In genomic region chr14:104739546-104740516, GRCh38 we compare ENCODE assay signal across 14 cellular contexts. TPM values are rescaled to one million over a fixed set of nuclear protein-coding genes. Genes with fewer than 3 reads are reported as not detected.
DNase-seq lines count a peak whose midpoint lies in the region; ATAC-seq, FAIRE-seq and TF ChIP-seq lines count a peak whose summit lies in the region.
"Had no signal": no experiment of that assay in that cellular context is flagged by ENCODE, and none has a peak within 500 bp of the region (broad histone marks: within the 10 kb centered on the region; RNA-seq: fewer than 3 reads in every experiment).

No MANE protein-coding gene starts in this region.

- no peaks in the 10 kb centered on the region for H3K27me3 ChIP-seq in HepG2 (ENCODE audit: control insufficient read depth in 1 of 2, insufficient read depth in 2 of 2, low read length in 2 of 2)
- H3K27me3 ChIP-seq in right lobe of liver: no peaks in the 10 kb centered on the region
- peaks cover 7 to 11% of the 10 kb centered on the region in 2 experiments for H3K27me3 ChIP-seq in mesenchymal stem cell (ENCODE audit: control insufficient read depth in 1 of 2, insufficient read depth in 1 of 2, low read length in 2 of 2)
- H3K27me3 ChIP-seq in CD4-positive, alpha-beta T cell (ENCODE audit: control insufficient read depth, insufficient read depth, low read length): no peaks in the 10 kb centered on the region
- H3K27me3 ChIP-seq in dorsolateral prefrontal cortex: no peaks in the 10 kb centered on the region

- CTCF ChIA-PET in HepG2 (lab: Yijun Ruan, JAX; ENCODE audit: low intra/inter-chr PET ratio, low total read pairs): no interaction called here
- CTCF ChIA-PET in WTC11 (lab: Charles Lee): interaction anchor here (0.8 kb wide), 1 partner anchor 15 kb away, joined by 3 read pairs; no protein-coding TSS in a partner anchor
- CTCF ChIA-PET in CD4-positive, alpha-beta T cell (lab: Charles Lee): no interaction called here

- no peaks in the 10 kb centered on the region for H4K20me1 ChIP-seq in HepG2 (ENCODE audit: insufficient read depth, low read length)

- H3K9ac ChIP-seq in HepG2 (ENCODE audit: insufficient read depth, low read depth, low read length) (no peak overlapping the region), mesenchymal stem cell (ENCODE audit: low read length) (no peak overlapping the region)

- H3K4ac ChIP-seq in mesenchymal stem cell (ENCODE audit: low read depth in 1 of 2, low read length in 2 of 2): no peak overlapping the region

- H3K14ac ChIP-seq in mesenchymal stem cell (ENCODE audit: low read length in 2 of 2): peak overlapping the region in 1 of 2 experiments; percentile 59

- BruUV-seq in HepG2 (replicated peaks; lab: Mats Ljungman, UMichigan): no TSS peak

- H3K27ac Mint-ChIP-seq in WTC11: peak overlapping the region; percentile 28
- no peak overlapping the region for H3K27ac Mint-ChIP-seq in CD4-positive, alpha-beta T cell

- TF ChIP-seq POLR2A in HepG2 (IDR thresholded peaks at IDR 0.05; ENCODE audit: insufficient read depth in 1 of 2, low read depth in 2 of 2, low read length in 2 of 2) (no peak), right lobe of liver (IDR thresholded peaks at IDR 0.05) (no peak)

- in situ Hi-C loops in HepG2 (cut with HindIII; ENCODE audit: extremely low pct_ligation_motif_present, low pct_unique_long_range_greater_than_20kb): no loop called here

- TF ChIP-seq RAD21 in HepG2 (CRISPR knock-in tag; IDR thresholded peaks at IDR 0.05): no peak

- H3K23ac ChIP-seq in mesenchymal stem cell (ENCODE audit: low read length in 2 of 2): no peak overlapping the region

- no peak overlapping the region for H2BK120ac ChIP-seq in mesenchymal stem cell (ENCODE audit: low read depth, low read length)

- no peak overlapping the region for H3K4me3 Mint-ChIP-seq in WTC11
- no peak overlapping the region for H3K4me3 Mint-ChIP-seq in CD4-positive, alpha-beta T cell
- H3K4me3 Mint-ChIP-seq: CD14-positive monocyte had no signal

- H3K9me3 ChIP-seq in HepG2 (ENCODE audit: low read length) (no peaks in the 10 kb centered on the region), right lobe of liver (no peaks in the 10 kb centered on the region), mesenchymal stem cell (ENCODE audit: control insufficient read depth, low read length) (no peaks in the 10 kb centered on the region)
- H3K9me3 ChIP-seq in CD4-positive, alpha-beta T cell (ENCODE audit: control insufficient read depth, low read length): no peaks in the 10 kb centered on the region

- peaks cover 2% of the 10 kb centered on the region; the same call in 1 of the 2 replicates for H3K36me3 Mint-ChIP-seq in WTC11
- H3K36me3 Mint-ChIP-seq in CD4-positive, alpha-beta T cell (ENCODE audit: low read depth): no peaks in the 10 kb centered on the region

- H3K27ac ChIP-seq in HepG2 (ENCODE audit: extremely low read length, insufficient read depth, low read length) (no peak overlapping the region), right lobe of liver (no peak overlapping the region), mesenchymal stem cell (ENCODE audit: low read length, poor library complexity, severe bottlenecking) (no peak overlapping the region), dorsolateral prefrontal cortex (no peak overlapping the region)
- H3K27ac ChIP-seq in CD4-positive, alpha-beta T cell (ENCODE audit: low read depth, low read length): no peak overlapping the region

- no peak overlapping the region for H2BK5ac ChIP-seq in mesenchymal stem cell (ENCODE audit: low read depth, low read length, poor library complexity, severe bottlenecking)

- H2AK5ac ChIP-seq in mesenchymal stem cell (ENCODE audit: low read length, severe bottlenecking): no peak overlapping the region

- POLR2A ChIA-PET in HepG2 (lab: Yijun Ruan, JAX) (no interaction called here), WTC11 (lab: Charles Lee) (no interaction called here)
- POLR2A ChIA-PET in CD4-positive, alpha-beta T cell (lab: Charles Lee): no interaction called here

- 91% methylated on average over 26 of the region's 29 CpGs for WGBS in HepG2 (ENCODE audit: low lambda C conversion rate)
- WGBS in right lobe of liver (ENCODE audit: insufficient coverage, low coverage, low lambda C conversion rate, missing lambda C conversion rate): 82% methylated on average over 14 of the region's 29 CpGs
- WGBS in mesenchymal stem cell: 90% methylated on average over 29 of the region's 29 CpGs

- H2BK15ac ChIP-seq in mesenchymal stem cell (ENCODE audit: low read depth, poor library complexity, severe bottlenecking): peak overlapping the region; percentile 55

- H3K36me3 ChIP-seq in HepG2 (replicated peaks in 1 of 2; ENCODE audit: control insufficient read depth in 1 of 2, insufficient read depth in 2 of 2, low read length in 2 of 2) (no peaks in the 10 kb centered on the region; a peak in 2 of 5 replicates), right lobe of liver (peaks cover 0 to 4% (median 0%) of the 10 kb centered on the region in 4 donors), mesenchymal stem cell (ENCODE audit: control insufficient read depth in 1 of 2, insufficient read depth in 2 of 2, low read depth in 1 of 2, low read length in 2 of 2) (peaks cover 0 to 24% of the 10 kb centered on the region in 2 experiments)

- no peak overlapping the region for H4K8ac ChIP-seq in mesenchymal stem cell (ENCODE audit: low read length)

- no peaks in the 10 kb centered on the region for H3K79me2 ChIP-seq in HepG2 (ENCODE audit: insufficient read depth, low read length)

- H3K9me3 Mint-ChIP-seq in WTC11: no peaks in the 10 kb centered on the region
- no peaks in the 10 kb centered on the region for H3K9me3 Mint-ChIP-seq in CD4-positive, alpha-beta T cell
- H3K9me3 Mint-ChIP-seq: CD14-positive monocyte had no signal

- ATAC-seq in HepG2: no peak
- ATAC-seq in right lobe of liver: no peak
- ATAC-seq in WTC11: no peak
- no peak for ATAC-seq in CD4-positive, alpha-beta T cell (ENCODE audit: poor library complexity)
- no peak for ATAC-seq in HG02973 (IDR thresholded peaks at IDR 0.05; ENCODE audit: unreplicated experiment)

- peak overlapping the region in 1 of 2 experiments; percentile 17 for H2BK12ac ChIP-seq in mesenchymal stem cell (ENCODE audit: low read length in 2 of 2)

- H3K27me3 Mint-ChIP-seq in WTC11 (ENCODE audit: low read depth): no peaks in the 10 kb centered on the region
- H3K27me3 Mint-ChIP-seq in CD4-positive, alpha-beta T cell: no peaks in the 10 kb centered on the region

- no peak for TF ChIP-seq EP300 in HepG2 (IDR thresholded peaks at IDR 0.05; ENCODE audit: low read depth in 2 of 2, low read length in 2 of 2)
- no peak for TF ChIP-seq EP300 in HepG2 (CRISPR knock-in tag; IDR thresholded peaks at IDR 0.05; ENCODE audit: borderline replicate concordance)

- no peak for DNase-seq in HepG2 (ENCODE audit: low spot score)
- no peak for DNase-seq in right lobe of liver
- no peak for DNase-seq in WTC11 (ENCODE audit: low spot score)
- DNase-seq in mesenchymal stem cell: no peak
- no peak for DNase-seq in CD4-positive, alpha-beta T cell
- no peak for DNase-seq in dorsolateral prefrontal cortex
- DNase-seq: DMS79, Kasumi-1, NCI-H1417, NCI-H2081, NCI-H524 treated with DMSO at 0.1 percent for 48 hours had no signal

- H3K4me1 ChIP-seq in HepG2 (ENCODE audit: insufficient read depth, low read length) (peaks cover 41% of the 10 kb centered on the region), right lobe of liver (peaks cover 0 to 29% (median 18%) of the 10 kb centered on the region in 4 donors), mesenchymal stem cell (ENCODE audit: control insufficient read depth, insufficient read depth, low read depth, low read length) (peaks cover 14% of the 10 kb centered on the region)

- H3K18ac ChIP-seq in mesenchymal stem cell (ENCODE audit: low read depth in 1 of 2, low read length in 2 of 2): peak overlapping the region in 1 of 2 experiments; percentile 42

- TF ChIP-seq CTCF in HepG2 (CRISPR knock-in tag; IDR thresholded peaks at IDR 0.05): peak; percentile 37; the same call in 1 of the 2 replicates
- TF ChIP-seq CTCF in right lobe of liver (IDR thresholded peaks at IDR 0.05): no peak
- no peak for TF ChIP-seq CTCF in WTC11 (IDR thresholded peaks at IDR 0.05)
- no peak for TF ChIP-seq CTCF in CD4-positive, alpha-beta T cell (IDR thresholded peaks at IDR 0.05)
- no peak for TF ChIP-seq CTCF in dorsolateral prefrontal cortex (IDR thresholded peaks at IDR 0.05 in 54 of 56, conservative IDR thresholded peaks at IDR 0.05 in 2 of 56; ENCODE audit: low read depth in 1 of 56, partially characterized antibody in 56 of 56)

- FAIRE-seq in HepG2 (lab: Jason Lieb, UNC): no peak
- FAIRE-seq: GM19239 had no signal

- no peaks in the 10 kb centered on the region for H3K79me1 ChIP-seq in mesenchymal stem cell (replicated peaks; ENCODE audit: low read length, poor library complexity, severe bottlenecking)

- H2AFZ ChIP-seq in HepG2 (ENCODE audit: low read length) (no peak overlapping the region), mesenchymal stem cell (ENCODE audit: low read depth, low read length) (no peak overlapping the region)

- peak overlapping the region; percentile 1 for H4K91ac ChIP-seq in mesenchymal stem cell (ENCODE audit: low read length)

- intact Hi-C loops in HepG2 (cut with micrococcal nuclease; ENCODE audit: unreplicated experiment) (no loop called here), right lobe of liver (cut with DNase I) (no loop called here), dorsolateral prefrontal cortex (cut with DNase I) (no loop called here)
- intact Hi-C loops in CD4-positive, alpha-beta T cell (cut with DNase I, micrococcal nuclease): no loop called here

- H3K4me3 ChIP-seq in HepG2 (replicated peaks in 1 of 3; ENCODE audit: insufficient read depth in 1 of 3, low read depth in 2 of 3, low read length in 3 of 3): no peak overlapping the region
- no peak overlapping the region for H3K4me3 ChIP-seq in right lobe of liver
- H3K4me3 ChIP-seq in mesenchymal stem cell (ENCODE audit: insufficient read depth in 1 of 2, low read depth in 1 of 2, low read length in 2 of 2): no peak overlapping the region
- no peak overlapping the region for H3K4me3 ChIP-seq in dorsolateral prefrontal cortex

- H3K4me1 Mint-ChIP-seq in WTC11: no peaks in the 10 kb centered on the region
- H3K4me1 Mint-ChIP-seq in CD4-positive, alpha-beta T cell (ENCODE audit: low read depth): no peaks in the 10 kb centered on the region

- H3K4me2 ChIP-seq in HepG2 (ENCODE audit: low read depth, low read length) (no peak overlapping the region), mesenchymal stem cell (ENCODE audit: low read length, poor library complexity, severe bottlenecking) (no peak overlapping the region)

RNA-seq across cellular contexts. Expression of gene SIVA1, which starts 13.1 kb away (rescaled TPM):
- total RNA-seq in HepG2 (2016; rRNA removed; fragmentation: Illumina TruSeq; extraction: Trizol) (153 and 186 TPM in 2 replicates), right lobe of liver (100 to 1,000 TPM in 2 of 6 experiments, 10 to 100 TPM in 4; 38.1 to 252 (median 50.6) TPM), WTC11 (2021) (113 to 128 TPM (median 124 TPM) in 3 replicates), dorsolateral prefrontal cortex (10 to 100 TPM; 23.3 to 52.5 (median 36.1) TPM)
- total RNA-seq in HepG2 (2016; cell fraction: cytosol; rRNA removed; fragmentation: Illumina TruSeq; extraction: Trizol; ENCODE audit: low read depth): 171 and 229 TPM in 2 replicates
- 166 and 191 TPM in 2 replicates for total RNA-seq in HepG2 (2016; cell fraction: insoluble cytoplasmic fraction; rRNA removed; fragmentation: Illumina TruSeq; extraction: Trizol)
- 186 and 219 TPM in 2 replicates for total RNA-seq in HepG2 (2016; cell fraction: membrane; rRNA removed; fragmentation: Illumina TruSeq; extraction: Trizol)
- 86.2 and 101 TPM in 2 replicates for total RNA-seq in HepG2 (2016; cell fraction: nucleus; rRNA removed; fragmentation: Illumina TruSeq; extraction: Trizol)
- polyA plus RNA-seq in HepG2 (2011; rRNA removed): 123 and 142 TPM in 2 replicates
- 108 and 239 TPM in 2 replicates for polyA plus RNA-seq in HepG2 (2011; cell fraction: cytosol; rRNA removed)
- polyA plus RNA-seq in HepG2 (2011; cell fraction: nucleus; rRNA removed): 125 and 162 TPM in 2 replicates
- polyA plus RNA-seq in HepG2 (2012): 61.3 and 68.1 TPM in 2 replicates
- 162 and 202 TPM in 2 replicates for polyA plus RNA-seq in HepG2 (2016; cell fraction: cytosol; fragmentation: Illumina TruSeq; extraction: Trizol; ENCODE audit: low read depth)
- 128 and 130 TPM in 2 replicates for polyA plus RNA-seq in HepG2 (2016; cell fraction: insoluble cytoplasmic fraction; fragmentation: Illumina TruSeq; extraction: Trizol; ENCODE audit: low read depth)
- polyA plus RNA-seq in HepG2 (2016; cell fraction: membrane; fragmentation: Illumina TruSeq; extraction: Trizol; ENCODE audit: low read depth): 134 and 168 TPM in 2 replicates
- polyA plus RNA-seq in HepG2 (2016; cell fraction: nucleus; fragmentation: Illumina TruSeq; extraction: Trizol; ENCODE audit: insufficient read depth, low read depth): 129 and 133 TPM in 2 replicates
- polyA minus RNA-seq in HepG2 (2011; rRNA and poly(A)+ RNA removed; ENCODE audit: low replicate concordance): 49.5 and 64.5 TPM in 2 replicates
- 22.7 and 31.5 TPM in 2 replicates for polyA minus RNA-seq in HepG2 (2011; cell fraction: cytosol; rRNA and poly(A)+ RNA removed)
- 17.3 and 18.4 TPM in 2 replicates for polyA minus RNA-seq in HepG2 (2011; cell fraction: nucleus; rRNA and poly(A)+ RNA removed)
- polyA plus RNA-seq in mesenchymal stem cell (2013, experiment 1 of 2): 68.6 TPM
- 73.5 TPM for polyA plus RNA-seq in mesenchymal stem cell (2013, experiment 2 of 2)
- 100 to 1,000 TPM; 111 to 124 TPM for total RNA-seq in CD4-positive, alpha-beta T cell

RNA-seq across cellular contexts. Expression of gene ADSS1, which starts 15.8 kb away (rescaled TPM):
- total RNA-seq in HepG2 (2016; rRNA removed; fragmentation: Illumina TruSeq; extraction: Trizol) (0.98 and 1.0 TPM in 2 replicates), right lobe of liver (10 to 100 TPM in 5 of 6 experiments, 1 to 10 TPM in 1; 8.1 to 50.5 (median 36.8) TPM), WTC11 (2021) (10.0 to 13.3 TPM (median 12.0 TPM) in 3 replicates), dorsolateral prefrontal cortex (10 to 100 TPM in 62 of 120 experiments, 1 to 10 TPM in 58; 4.2 to 28.9 (median 10.3) TPM)
- 0.81 and 1.1 TPM in 2 replicates for total RNA-seq in HepG2 (2016; cell fraction: cytosol; rRNA removed; fragmentation: Illumina TruSeq; extraction: Trizol; ENCODE audit: low read depth)
- 0.56 and 1.3 TPM in 2 replicates for total RNA-seq in HepG2 (2016; cell fraction: insoluble cytoplasmic fraction; rRNA removed; fragmentation: Illumina TruSeq; extraction: Trizol)
- total RNA-seq in HepG2 (2016; cell fraction: membrane; rRNA removed; fragmentation: Illumina TruSeq; extraction: Trizol): 1.6 and 1.9 TPM in 2 replicates
- total RNA-seq in HepG2 (2016; cell fraction: nucleus; rRNA removed; fragmentation: Illumina TruSeq; extraction: Trizol): 1.3 and 1.5 TPM in 2 replicates
- 36.7 and 45.2 TPM in 2 replicates for polyA plus RNA-seq in HepG2 (2011; rRNA removed)
- polyA plus RNA-seq in HepG2 (2011; cell fraction: cytosol; rRNA removed): 20.7 and 22.4 TPM in 2 replicates
- 219 and 230 TPM in 2 replicates for polyA plus RNA-seq in HepG2 (2011; cell fraction: nucleus; rRNA removed)
- polyA plus RNA-seq in HepG2 (2012): 37.3 and 46.9 TPM in 2 replicates
- 0.70 and 1.5 TPM in 2 replicates for polyA plus RNA-seq in HepG2 (2016; cell fraction: cytosol; fragmentation: Illumina TruSeq; extraction: Trizol; ENCODE audit: low read depth)
- polyA plus RNA-seq in HepG2 (2016; cell fraction: insoluble cytoplasmic fraction; fragmentation: Illumina TruSeq; extraction: Trizol; ENCODE audit: low read depth): 1.3 and 2.2 TPM in 2 replicates
- polyA plus RNA-seq in HepG2 (2016; cell fraction: membrane; fragmentation: Illumina TruSeq; extraction: Trizol; ENCODE audit: low read depth): 1.5 and 2.0 TPM in 2 replicates
- polyA plus RNA-seq in HepG2 (2016; cell fraction: nucleus; fragmentation: Illumina TruSeq; extraction: Trizol; ENCODE audit: insufficient read depth, low read depth): 3.7 and 4.4 TPM in 2 replicates
- polyA minus RNA-seq in HepG2 (2011; rRNA and poly(A)+ RNA removed; ENCODE audit: low replicate concordance): 12.3 and 14.1 TPM in 2 replicates
- 6.8 and 7.6 TPM in 2 replicates for polyA minus RNA-seq in HepG2 (2011; cell fraction: cytosol; rRNA and poly(A)+ RNA removed)
- polyA minus RNA-seq in HepG2 (2011; cell fraction: nucleus; rRNA and poly(A)+ RNA removed): 30.6 and 31.2 TPM in 2 replicates
- polyA plus RNA-seq in mesenchymal stem cell (2013, experiment 1 of 2): 5.2 TPM
- 4.8 TPM for polyA plus RNA-seq in mesenchymal stem cell (2013, experiment 2 of 2)
- total RNA-seq in CD4-positive, alpha-beta T cell: 1 to 10 TPM; 2.0 to 2.7 TPM

RNA-seq across cellular contexts. Expression of gene INF2, which starts 50.4 kb away (rescaled TPM):
- total RNA-seq in HepG2 (2016; rRNA removed; fragmentation: Illumina TruSeq; extraction: Trizol) (16.4 and 18.1 TPM in 2 replicates), right lobe of liver (10 to 100 TPM; 47.5 to 98.2 (median 71.4) TPM), WTC11 (2021) (69.0 to 82.4 TPM (median 72.4 TPM) in 3 replicates), dorsolateral prefrontal cortex (100 to 1,000 TPM in 97 of 120 experiments, 10 to 100 TPM in 23; 69.5 to 290 (median 127) TPM)
- total RNA-seq in HepG2 (2016; cell fraction: cytosol; rRNA removed; fragmentation: Illumina TruSeq; extraction: Trizol; ENCODE audit: low read depth): 11.2 and 14.6 TPM in 2 replicates
- total RNA-seq in HepG2 (2016; cell fraction: insoluble cytoplasmic fraction; rRNA removed; fragmentation: Illumina TruSeq; extraction: Trizol): 17.0 and 18.3 TPM in 2 replicates
- 23.4 and 24.7 TPM in 2 replicates for total RNA-seq in HepG2 (2016; cell fraction: membrane; rRNA removed; fragmentation: Illumina TruSeq; extraction: Trizol)
- 17.7 and 25.0 TPM in 2 replicates for total RNA-seq in HepG2 (2016; cell fraction: nucleus; rRNA removed; fragmentation: Illumina TruSeq; extraction: Trizol)
- 26.4 and 33.4 TPM in 2 replicates for polyA plus RNA-seq in HepG2 (2011; rRNA removed)
- 14.8 and 26.4 TPM in 2 replicates for polyA plus RNA-seq in HepG2 (2011; cell fraction: cytosol; rRNA removed)
- polyA plus RNA-seq in HepG2 (2011; cell fraction: nucleus; rRNA removed): 229 and 296 TPM in 2 replicates
- 28.4 and 33.9 TPM in 2 replicates for polyA plus RNA-seq in HepG2 (2012)
- 13.6 and 14.2 TPM in 2 replicates for polyA plus RNA-seq in HepG2 (2016; cell fraction: cytosol; fragmentation: Illumina TruSeq; extraction: Trizol; ENCODE audit: low read depth)
- polyA plus RNA-seq in HepG2 (2016; cell fraction: insoluble cytoplasmic fraction; fragmentation: Illumina TruSeq; extraction: Trizol; ENCODE audit: low read depth): 20.2 and 25.5 TPM in 2 replicates
- 17.5 and 20.7 TPM in 2 replicates for polyA plus RNA-seq in HepG2 (2016; cell fraction: membrane; fragmentation: Illumina TruSeq; extraction: Trizol; ENCODE audit: low read depth)
- 61.5 and 67.7 TPM in 2 replicates for polyA plus RNA-seq in HepG2 (2016; cell fraction: nucleus; fragmentation: Illumina TruSeq; extraction: Trizol; ENCODE audit: insufficient read depth, low read depth)
- 34.0 and 46.7 TPM in 2 replicates for polyA minus RNA-seq in HepG2 (2011; rRNA and poly(A)+ RNA removed; ENCODE audit: low replicate concordance)
- polyA minus RNA-seq in HepG2 (2011; cell fraction: cytosol; rRNA and poly(A)+ RNA removed): 23.8 and 25.1 TPM in 2 replicates
- polyA minus RNA-seq in HepG2 (2011; cell fraction: nucleus; rRNA and poly(A)+ RNA removed): 29.2 and 32.3 TPM in 2 replicates
- polyA plus RNA-seq in mesenchymal stem cell (2013, experiment 1 of 2): 59.1 TPM
- 55.9 TPM for polyA plus RNA-seq in mesenchymal stem cell (2013, experiment 2 of 2)
- total RNA-seq in CD4-positive, alpha-beta T cell: 10 to 100 TPM; 74.9 to 76.9 TPM

RNA-seq across cellular contexts. Expression of gene AKT1, which starts 55.7 kb away (rescaled TPM):
- 85.7 and 96.2 TPM in 2 replicates for total RNA-seq in HepG2 (2016; rRNA removed; fragmentation: Illumina TruSeq; extraction: Trizol)
- 66.8 and 84.2 TPM in 2 replicates for total RNA-seq in HepG2 (2016; cell fraction: cytosol; rRNA removed; fragmentation: Illumina TruSeq; extraction: Trizol; ENCODE audit: low read depth)
- total RNA-seq in HepG2 (2016; cell fraction: insoluble cytoplasmic fraction; rRNA removed; fragmentation: Illumina TruSeq; extraction: Trizol): 76.8 and 97.9 TPM in 2 replicates
- total RNA-seq in HepG2 (2016; cell fraction: membrane; rRNA removed; fragmentation: Illumina TruSeq; extraction: Trizol): 171 and 190 TPM in 2 replicates
- 48.2 and 57.1 TPM in 2 replicates for total RNA-seq in HepG2 (2016; cell fraction: nucleus; rRNA removed; fragmentation: Illumina TruSeq; extraction: Trizol)
- 116 and 135 TPM in 2 replicates for polyA plus RNA-seq in HepG2 (2011; rRNA removed)
- polyA plus RNA-seq in HepG2 (2011; cell fraction: cytosol; rRNA removed): 114 and 136 TPM in 2 replicates
- 362 and 435 TPM in 2 replicates for polyA plus RNA-seq in HepG2 (2011; cell fraction: nucleus; rRNA removed)
- polyA plus RNA-seq in HepG2 (2012): 58.6 and 80.7 TPM in 2 replicates
- polyA plus RNA-seq in HepG2 (2016; cell fraction: cytosol; fragmentation: Illumina TruSeq; extraction: Trizol; ENCODE audit: low read depth): 81.6 and 107 TPM in 2 replicates
- 105 and 119 TPM in 2 replicates for polyA plus RNA-seq in HepG2 (2016; cell fraction: insoluble cytoplasmic fraction; fragmentation: Illumina TruSeq; extraction: Trizol; ENCODE audit: low read depth)
- polyA plus RNA-seq in HepG2 (2016; cell fraction: membrane; fragmentation: Illumina TruSeq; extraction: Trizol; ENCODE audit: low read depth): 182 and 194 TPM in 2 replicates
- 146 and 159 TPM in 2 replicates for polyA plus RNA-seq in HepG2 (2016; cell fraction: nucleus; fragmentation: Illumina TruSeq; extraction: Trizol; ENCODE audit: insufficient read depth, low read depth)
- 159 and 183 TPM in 2 replicates for polyA minus RNA-seq in HepG2 (2011; rRNA and poly(A)+ RNA removed; ENCODE audit: low replicate concordance)
- 76.1 and 78.3 TPM in 2 replicates for polyA minus RNA-seq in HepG2 (2011; cell fraction: cytosol; rRNA and poly(A)+ RNA removed)
- 46.7 and 48.0 TPM in 2 replicates for polyA minus RNA-seq in HepG2 (2011; cell fraction: nucleus; rRNA and poly(A)+ RNA removed)
- 10 to 100 TPM; 66.7 to 92.1 (median 83.9) TPM for total RNA-seq in right lobe of liver
- total RNA-seq in WTC11 (2021): 105 to 121 TPM (median 106 TPM) in 3 replicates
- 106 TPM for polyA plus RNA-seq in mesenchymal stem cell (2013, experiment 1 of 2)
- polyA plus RNA-seq in mesenchymal stem cell (2013, experiment 2 of 2): 108 TPM
- total RNA-seq in CD4-positive, alpha-beta T cell: 10 to 100 TPM; 58.8 to 66.5 TPM
- 100 to 1,000 TPM in 5 of 120 experiments, 10 to 100 TPM in 115; 63.1 to 111 (median 79.7) TPM for total RNA-seq in dorsolateral prefrontal cortex

Comparison
In these comparisons a context has a peak if more than half of its experiments do, and no peak if none do; other contexts are left out.
1. Of the 50 proteins assayed by ChIP-seq in both HepG2 and WTC11: peak only in HepG2: CTCF; only in WTC11: none; in both: none; in neither: 49.